1 cellular context compared by ENCODE assay signal in genomic region chr2:231300722-231301076, GRCh38.
TF ChIP-seq lines count a peak whose summit lies in the region.

No MANE protein-coding gene starts in this region.

TF ChIP-seq in WTC11, 78 proteins besides CTCF, POLR2A, EP300 and RAD21:
- TF ChIP-seq USF2 (CRISPR knock-in tag; IDR thresholded peaks at IDR 0.05) (no peak), NR3C1 (CRISPR knock-in tag; conservative IDR thresholded peaks at IDR 0.05; ENCODE audit: low read depth) (no peak), HMGXB4 (CRISPR knock-in tag; IDR thresholded peaks at IDR 0.05) (no peak), ATF6 (CRISPR knock-in tag; IDR thresholded peaks at IDR 0.05) (no peak), NFATC4 (CRISPR knock-in tag; IDR thresholded peaks at IDR 0.05) (no peak), GABPB1 (CRISPR knock-in tag; IDR thresholded peaks at IDR 0.05) (no peak), ZNF532 (CRISPR knock-in tag; IDR thresholded peaks at IDR 0.05; ENCODE audit: borderline replicate concordance) (no peak), ZNF263 (CRISPR knock-in tag; IDR thresholded peaks at IDR 0.05; ENCODE audit: low read depth) (no peak), GTF2I (CRISPR knock-in tag; conservative IDR thresholded peaks at IDR 0.05) (no peak), FOXP1 (CRISPR knock-in tag; IDR thresholded peaks at IDR 0.05; ENCODE audit: borderline replicate concordance) (no peak), ZNF425 (CRISPR knock-in tag; conservative IDR thresholded peaks at IDR 0.05) (no peak), FOXJ3 (CRISPR knock-in tag; IDR thresholded peaks at IDR 0.05; ENCODE audit: borderline replicate concordance) (no peak), ATF3 (CRISPR knock-in tag; conservative IDR thresholded peaks at IDR 0.05) (no peak), GRHL2 (CRISPR knock-in tag; IDR thresholded peaks at IDR 0.05; ENCODE audit: insufficient replicate concordance, severe bottlenecking) (no peak), NFE2L1 (CRISPR knock-in tag; IDR thresholded peaks at IDR 0.05) (no peak)
